Comparison of ENCODE assay signal across 13 cellular contexts in genomic region chr7:46949270-46949931, GRCh38.
DNase-seq lines count a peak whose midpoint lies in the region; TF ChIP-seq lines count a peak whose summit lies in the region.
"Had no signal": no experiment of that assay in that cellular context is flagged by ENCODE, and none has a peak within 500 bp of the region (broad histone marks: within the 10 kb centered on the region; RNA-seq: fewer than 3 reads in every experiment).

No MANE protein-coding gene starts in this region.

- H4K91ac ChIP-seq in neuronal stem cell (ENCODE audit: low read depth, low read length, poor library complexity): no peak overlapping the region

- no peak overlapping the region for H2AK5ac ChIP-seq in neuronal stem cell (ENCODE audit: low read depth, low read length)

- no peak overlapping the region for H3K4me3 Mint-ChIP-seq in activated CD4-positive, alpha-beta T cell treated with anti-CD3 and anti-CD28 coated beads, Interleukin-2, amount 10 ng/mL, durations not matched to agents 24 days and 14 days
- H3K4me3 Mint-ChIP-seq: CD4-positive, CD25-positive, alpha-beta regulatory T cell had no signal

- H3K27ac ChIP-seq in neuronal stem cell (replicated peaks; ENCODE audit: low read length) (no peak overlapping the region), vagina (no peak overlapping the region)
- H3K27ac ChIP-seq: BLaER1 treated with 17β-estradiol and CSF1 and Interleukin-3, amounts not matched to agents 10 nM and 100 nM had no signal

- no CpG with 5 or more reads among the region's 4 CpGs for WGBS in neuronal stem cell (ENCODE audit: extremely low coverage in 2 of 2, insufficient read length in 2 of 2, insufficient replicate concordance in 1 of 2), 2 donors

- H3K9me3 ChIP-seq in neuronal stem cell (replicated peaks in 1 of 2; ENCODE audit: control insufficient read depth in 2 of 2, insufficient read depth in 1 of 2, low read depth in 1 of 2, low read length in 2 of 2) (peaks cover 0 to 3% of the 10 kb centered on the region in 2 donors), vagina (no peaks in the 10 kb centered on the region)
- H3K9me3 ChIP-seq: BLaER1 treated with 17β-estradiol and CSF1 and Interleukin-3, amounts not matched to agents 10 nM and 100 nM; HAP-1 had no signal

- H3K27me3 Mint-ChIP-seq in activated CD4-positive, alpha-beta T cell treated with anti-CD3 and anti-CD28 coated beads, Interleukin-2, amount 10 ng/mL, durations not matched to agents 24 days and 14 days: no peaks in the 10 kb centered on the region
- H3K27me3 Mint-ChIP-seq: CD4-positive, CD25-positive, alpha-beta regulatory T cell had no signal

- H3K9ac ChIP-seq in neuronal stem cell (ENCODE audit: low read depth, low read length, poor library complexity): no peak overlapping the region
- H3K9ac ChIP-seq: BLaER1 treated with 17β-estradiol and CSF1 and Interleukin-3, amounts not matched to agents 10 nM and 100 nM had no signal

- no peaks in the 10 kb centered on the region for H3K9me3 Mint-ChIP-seq in activated CD4-positive, alpha-beta T cell treated with anti-CD3 and anti-CD28 coated beads, Interleukin-2, amount 10 ng/mL, durations not matched to agents 24 days and 14 days

- in situ Hi-C loops in SK-MEL-5 (cut with HindIII; ENCODE audit: low pct_unique_long_range_greater_than_20kb, low sequenced_read_pairs): no loop called here

- no peak for TF ChIP-seq POLR2A in vagina (IDR thresholded peaks at IDR 0.05)

- no peak overlapping the region for H4K8ac ChIP-seq in neuronal stem cell (ENCODE audit: low read depth, low read length)

- H3K36me3 Mint-ChIP-seq in activated CD4-positive, alpha-beta T cell treated with anti-CD3 and anti-CD28 coated beads, Interleukin-2, amount 10 ng/mL, durations not matched to agents 24 days and 14 days (ENCODE audit: low read depth): no peaks in the 10 kb centered on the region
- H3K36me3 Mint-ChIP-seq: CD4-positive, CD25-positive, alpha-beta regulatory T cell had no signal

- H3K27me3 ChIP-seq in neuronal stem cell (ENCODE audit: control insufficient read depth in 3 of 3, insufficient read depth in 3 of 3, low read depth in 1 of 3, low read length in 3 of 3): no peaks in the 10 kb centered on the region
- no peaks in the 10 kb centered on the region for H3K27me3 ChIP-seq in vagina
- H3K27me3 ChIP-seq: BLaER1 treated with 17β-estradiol and CSF1 and Interleukin-3, amounts not matched to agents 10 nM and 100 nM had no signal

- H3K4me1 ChIP-seq in neuronal stem cell (ENCODE audit: control insufficient read depth in 2 of 2, insufficient read depth in 1 of 2, low read depth in 1 of 2, low read length in 2 of 2): peaks cover 0 to 2% of the 10 kb centered on the region in 2 donors
- no peaks in the 10 kb centered on the region for H3K4me1 ChIP-seq in vagina
- H3K4me1 ChIP-seq: BLaER1 treated with 17β-estradiol and CSF1 and Interleukin-3, amounts not matched to agents 10 nM and 100 nM; HAP-1 had no signal

- H2BK15ac ChIP-seq in neuronal stem cell (ENCODE audit: low read length): no peak overlapping the region

- H3K4me3 ChIP-seq in neuronal stem cell (ENCODE audit: low read length in 2 of 2): no peak overlapping the region
- H3K4me3 ChIP-seq in vagina: no peak overlapping the region
- H3K4me3 ChIP-seq: BLaER1 treated with 17β-estradiol and CSF1 and Interleukin-3, amounts not matched to agents 10 nM and 100 nM; HAP-1 had no signal

- H2BK12ac ChIP-seq in neuronal stem cell (ENCODE audit: low read length): no peak overlapping the region

- H3K79me1 ChIP-seq in neuronal stem cell (ENCODE audit: low read depth, low read length): no peaks in the 10 kb centered on the region

- H3K4ac ChIP-seq in neuronal stem cell (ENCODE audit: low read length): no peak overlapping the region

- no peak overlapping the region for H2BK5ac ChIP-seq in neuronal stem cell (ENCODE audit: low read length)

- H3K36me3 ChIP-seq in neuronal stem cell (replicated peaks in 1 of 2; ENCODE audit: control insufficient read depth in 2 of 2, insufficient read depth in 2 of 2, low read length in 2 of 2) (no peaks in the 10 kb centered on the region), vagina (no peaks in the 10 kb centered on the region)
- H3K36me3 ChIP-seq: BLaER1 treated with 17β-estradiol and CSF1 and Interleukin-3, amounts not matched to agents 10 nM and 100 nM; HAP-1 had no signal

- H3K4me2 ChIP-seq in neuronal stem cell (ENCODE audit: insufficient read depth, low read length, poor library complexity, severe bottlenecking): no peak overlapping the region
- H3K4me2 ChIP-seq: BLaER1 treated with 17β-estradiol and CSF1 and Interleukin-3, amounts not matched to agents 10 nM and 100 nM had no signal

- H3K4me1 Mint-ChIP-seq in activated CD4-positive, alpha-beta T cell treated with anti-CD3 and anti-CD28 coated beads, Interleukin-2, amount 10 ng/mL, durations not matched to agents 24 days and 14 days: no peaks in the 10 kb centered on the region
- H3K4me1 Mint-ChIP-seq: CD4-positive, CD25-positive, alpha-beta regulatory T cell had no signal

- peak overlapping the region; percentile 30 for H2AFZ ChIP-seq in neuronal stem cell (ENCODE audit: low read length)

- no peak overlapping the region for H3K14ac ChIP-seq in neuronal stem cell (ENCODE audit: low read length)

- no peak for TF ChIP-seq CTCF in vagina (IDR thresholded peaks at IDR 0.05)

- H3K18ac ChIP-seq in neuronal stem cell (ENCODE audit: low read length): no peak overlapping the region

- intact Hi-C loops in activated CD4-positive, alpha-beta T cell treated with anti-CD3 and anti-CD28 coated beads, Interleukin-2, amount 10 ng/mL, durations not matched to agents 24 days and 14 days (cut with micrococcal nuclease): no loop called here
- intact Hi-C loops in vagina (cut with DNase I): no loop called here

- DNase-seq in activated CD4-positive, alpha-beta T cell treated with anti-CD3 and anti-CD28 coated beads, Interleukin-2, amount 10 ng/mL, durations not matched to agents 24 days and 14 days: peak; percentile 26
- no peak for DNase-seq in activated CD4-positive, alpha-beta T cell treated with anti-CD3 and anti-CD28 coated beads for 4 hours
- DNase-seq in SK-MEL-5 (ENCODE audit: low read depth, low spot score): peak; percentile 34
- no peak for DNase-seq in neuronal stem cell (ENCODE audit: low spot score)
- no peak for DNase-seq in NCI-H146 treated with DMSO at 0.1 percent for 48 hours (lab: John Stamatoyannopoulos, UW; ENCODE audit: unreplicated experiment)
- DNase-seq in vagina (ENCODE audit: extremely low spot score in 2 of 2): no peak
- DNase-seq in stimulated activated CD4-positive, alpha-beta T cell treated with anti-CD3 and anti-CD28 coated beads, Interleukin-4, amount 100 ng/mL, for 24 hours: no peak
- DNase-seq: ACHN; Calu3; CD4-positive, CD25-positive, alpha-beta regulatory T cell; DMS 273 treated with DMSO at 0.1 percent for 48 hours had no signal

- H3K27ac Mint-ChIP-seq in activated CD4-positive, alpha-beta T cell treated with anti-CD3 and anti-CD28 coated beads, Interleukin-2, amount 10 ng/mL, durations not matched to agents 24 days and 14 days: no peak overlapping the region
- H3K27ac Mint-ChIP-seq: CD4-positive, CD25-positive, alpha-beta regulatory T cell had no signal

- no peak overlapping the region for H3K23ac ChIP-seq in neuronal stem cell (ENCODE audit: low read depth, low read length, poor library complexity)

- no peak overlapping the region for H2BK120ac ChIP-seq in neuronal stem cell (ENCODE audit: low read depth, low read length)

Comparison
In these comparisons a context has a peak if more than half of its experiments do, and no peak if none do; other contexts are left out.
1. DNase-seq: peak in activated CD4-positive, alpha-beta T cell treated with anti-CD3 and anti-CD28 coated beads, Interleukin-2, amount 10 ng/mL, durations not matched to agents 24 days and 14 days (single experiment) and SK-MEL-5 (single experiment); none in activated CD4-positive, alpha-beta T cell treated with anti-CD3 and anti-CD28 coated beads for 4 hours (0 of 2), neuronal stem cell (single experiment), NCI-H146 treated with DMSO at 0.1 percent for 48 hours (single experiment), vagina (0 of 2) and stimulated activated CD4-positive, alpha-beta T cell treated with anti-CD3 and anti-CD28 coated beads, Interleukin-4, amount 100 ng/mL, for 24 hours (single experiment).